ENCODE assay signal across 33 cellular contexts in the genomic region with DNA sequence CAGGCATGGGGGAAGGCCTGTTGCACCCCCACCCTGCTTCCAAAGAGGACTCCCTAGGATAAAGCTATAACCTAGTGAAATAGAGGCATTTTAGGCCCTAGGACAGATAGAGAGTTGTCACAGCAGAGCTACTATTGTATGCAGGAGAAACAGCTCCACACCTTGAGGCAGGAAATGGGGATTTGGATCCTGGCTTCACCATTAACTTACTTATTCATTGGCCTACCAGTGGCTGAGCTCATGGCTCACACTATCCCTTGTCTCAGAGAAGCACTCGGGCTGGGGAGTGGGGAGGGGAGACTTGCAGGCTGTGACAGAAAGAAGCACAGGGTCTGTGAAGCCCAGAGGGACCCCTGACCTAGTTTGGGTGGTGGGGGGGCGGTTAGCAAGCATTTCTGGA.
"Had no signal": no experiment of that assay in that cellular context is flagged by ENCODE, and none has a peak within 500 bp of the region (broad histone marks: within the 10 kb centered on the region; RNA-seq: fewer than 3 reads in every experiment).

No MANE protein-coding gene starts in this region.

- DNase-seq: activated B cell treated with CpG ODN at 0.5 μM for 24 hours; activated CD4-positive, alpha-beta memory T cell treated with anti-CD3 and anti-CD28 coated beads for 36 hours; activated CD4-positive, alpha-beta T cell treated with anti-CD3 and anti-CD28 coated beads for 4 hours; activated CD4-positive, alpha-beta T cell treated with anti-CD3 and anti-CD28 coated beads, Interleukin-2, amount 50 U/mL, for 1 hour; activated CD4-positive, CD25-positive, alpha-beta regulatory T cell treated with anti-CD3 and anti-CD28 coated beads, Interleukin-2, amount 50 U/mL, for 72 hours; activated CD8-positive, alpha-beta memory T cell treated with anti-CD3 and anti-CD28 coated beads, Interleukin-2, amount 50 U/mL, for 4 hours; activated gamma-delta T cell treated with Interleukin-2 at 50 U/mL for 16 hours; activated naive CD4-positive, alpha-beta T cell treated with anti-CD3 and anti-CD28 coated beads for 36 hours; activated T-cell treated with anti-CD3 and anti-CD28 coated beads for 4 hours; activated T-cell treated with anti-CD3 and anti-CD28 coated beads, Interleukin-2, amount 50 U/mL, for 4 hours; adrenal gland; anterior cingulate cortex; brain microvascular endothelial cell; central memory CD4-positive, alpha-beta T cell; NCI-H1092 treated with DMSO at 0.1 percent for 48 hours; NCI-H1417; NCI-H146; NCI-H187; NCI-H2029 treated with DMSO at 0.1 percent for 48 hours; NCI-H226; NCI-H526; NCI-H748 treated with DMSO at 0.1 percent for 48 hours; NK-92 treated with Interleukin-12 subunit alpha and Interleukin-12 subunit beta, amount 100 ng/mL, for 24 hours; PC-9; SIG-M5; T-cell; T-helper 2 cell; T-helper 9 cell had no signal

- H3K4me2 ChIP-seq: PC-9 had no signal

- H3K4me3 ChIP-seq: adrenal gland, K562, PC-9 had no signal

- H3K27me3 ChIP-seq: adrenal gland had no signal

- H3K27ac Mint-ChIP-seq: activated B cell treated with CpG ODN at 0.5 μM for 24 hours; activated CD4-positive, alpha-beta memory T cell treated with anti-CD3 and anti-CD28 coated beads for 36 hours; activated naive CD4-positive, alpha-beta T cell treated with anti-CD3 and anti-CD28 coated beads for 36 hours; activated naive CD4-positive, alpha-beta T cell treated with anti-CD3 and anti-CD28 coated beads, Interleukin-2, amount 50 U/mL, for 72 hours; activated T-helper 1 cell treated with anti-CD3 and anti-CD28 coated beads, Interleukin-12 subunit alpha, Interleukin-12 subunit beta, Interleukin-2, Interleukin-4 antibody, amounts not matched to agents 30 ng/mL and 10 ng/mL and 1 ng/mL, durations not matched to agents 14 hours and 24 hours and 36 hours; T-cell had no signal

- H3K9me3 Mint-ChIP-seq: activated B cell treated with CpG ODN at 0.5 μM for 24 hours; activated CD4-positive, alpha-beta memory T cell treated with anti-CD3 and anti-CD28 coated beads for 36 hours; activated naive CD4-positive, alpha-beta T cell treated with anti-CD3 and anti-CD28 coated beads for 36 hours; activated naive CD4-positive, alpha-beta T cell treated with anti-CD3 and anti-CD28 coated beads, Interleukin-2, amount 50 U/mL, for 72 hours; activated T-cell treated with anti-CD3 and anti-CD28 coated beads, Interleukin-2, amount 50 U/mL, for 4 hours; activated T-helper 1 cell treated with anti-CD3 and anti-CD28 coated beads, Interleukin-12 subunit alpha, Interleukin-12 subunit beta, Interleukin-2, Interleukin-4 antibody, amounts not matched to agents 30 ng/mL and 10 ng/mL and 1 ng/mL, durations not matched to agents 14 hours and 24 hours and 36 hours; T-cell had no signal

- H3K36me3 ChIP-seq: adrenal gland, brain microvascular endothelial cell had no signal

- H3K27ac ChIP-seq: adrenal gland, brain microvascular endothelial cell, PC-9, RWPE1 had no signal

- H3K4me1 ChIP-seq: adrenal gland had no signal

- ATAC-seq: activated naive CD4-positive, alpha-beta T cell treated with anti-CD3 and anti-CD28 coated beads, Interleukin-2, amount 50 U/mL, for 72 hours; activated T-cell treated with anti-CD3 and anti-CD28 coated beads, Interleukin-2, amount 50 U/mL, for 4 hours; K562; Right ventricle myocardium inferior; T-cell had no signal

- H3K36me3 Mint-ChIP-seq: activated CD4-positive, alpha-beta memory T cell treated with anti-CD3 and anti-CD28 coated beads for 36 hours; activated naive CD4-positive, alpha-beta T cell treated with anti-CD3 and anti-CD28 coated beads, Interleukin-2, amount 50 U/mL, for 72 hours; T-cell had no signal

- H3K4me3 Mint-ChIP-seq: activated B cell treated with CpG ODN at 0.5 μM for 24 hours; activated CD4-positive, alpha-beta memory T cell treated with anti-CD3 and anti-CD28 coated beads for 36 hours; activated naive CD4-positive, alpha-beta T cell treated with anti-CD3 and anti-CD28 coated beads for 36 hours; activated T-cell treated with anti-CD3 and anti-CD28 coated beads, Interleukin-2, amount 50 U/mL, for 4 hours; activated T-helper 1 cell treated with anti-CD3 and anti-CD28 coated beads, Interleukin-12 subunit alpha, Interleukin-12 subunit beta, Interleukin-2, Interleukin-4 antibody, amounts not matched to agents 30 ng/mL and 10 ng/mL and 1 ng/mL, durations not matched to agents 14 hours and 24 hours and 36 hours; T-cell had no signal
